2 cellular contexts compared by ENCODE assay signal in the genomic region with DNA sequence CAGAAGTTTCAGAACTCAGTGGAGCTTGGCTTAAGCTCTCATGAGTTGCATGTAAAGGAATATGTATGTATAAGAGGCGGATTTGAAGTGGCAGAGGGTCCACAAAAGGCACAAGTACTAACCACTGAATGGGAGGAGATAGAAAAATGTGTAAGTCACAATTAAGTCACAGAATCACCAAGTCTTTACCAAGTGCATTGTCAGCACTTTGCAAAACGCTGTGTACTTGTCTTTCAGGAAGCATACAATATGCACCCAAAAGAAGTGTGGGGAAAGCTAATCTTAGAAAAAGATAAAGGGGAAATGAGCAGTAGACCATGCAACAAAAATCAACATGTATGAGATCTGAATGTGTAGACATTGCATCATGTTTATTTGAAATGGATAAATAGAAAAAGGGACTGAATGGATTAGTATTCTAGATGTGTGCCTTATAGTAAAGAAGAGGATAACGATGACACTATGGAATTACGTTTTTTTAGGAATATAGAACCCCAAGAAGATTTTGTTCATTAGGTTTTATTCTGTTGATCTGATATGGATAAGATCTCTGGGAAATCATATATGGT.
TF ChIP-seq lines count a peak whose summit lies in the region.

No MANE protein-coding gene starts in this region.

TF ChIP-seq in SK-N-SH, 30 proteins besides CTCF, POLR2A, EP300 and RAD21:
- TF ChIP-seq, protein P1, sequence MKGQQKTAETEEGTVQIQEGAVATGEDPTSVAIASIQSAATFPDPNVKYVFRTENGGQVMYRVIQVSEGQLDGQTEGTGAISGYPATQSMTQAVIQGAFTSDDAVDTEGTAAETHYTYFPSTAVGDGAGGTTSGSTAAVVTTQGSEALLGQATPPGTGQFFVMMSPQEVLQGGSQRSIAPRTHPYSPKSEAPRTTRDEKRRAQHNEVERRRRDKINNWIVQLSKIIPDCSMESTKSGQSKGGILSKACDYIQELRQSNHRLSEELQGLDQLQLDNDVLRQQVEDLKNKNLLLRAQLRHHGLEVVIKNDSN (IDR thresholded peaks at IDR 0.05; ENCODE audit: borderline replicate concordance, low read depth): no peak
- TF ChIP-seq SIN3A (IDR thresholded peaks at IDR 0.05; ENCODE audit: borderline replicate concordance, low read depth, low read length) (no peak), ELF1 (IDR thresholded peaks at IDR 0.05) (no peak), RFX5 (IDR thresholded peaks at IDR 0.05; ENCODE audit: low read length) (no peak), FOSL2 (IDR thresholded peaks at IDR 0.05; ENCODE audit: borderline replicate concordance, low read depth) (no peak), TAF1 (IDR thresholded peaks at IDR 0.05; ENCODE audit: borderline replicate concordance, low read depth, low read length) (no peak), POLR2AphosphoS5 (IDR thresholded peaks at IDR 0.05; ENCODE audit: low read depth, low read length) (no peak), SMC3 (IDR thresholded peaks at IDR 0.05; ENCODE audit: low read depth, low read length) (no peak)
- TF ChIP-seq, protein P2, sequence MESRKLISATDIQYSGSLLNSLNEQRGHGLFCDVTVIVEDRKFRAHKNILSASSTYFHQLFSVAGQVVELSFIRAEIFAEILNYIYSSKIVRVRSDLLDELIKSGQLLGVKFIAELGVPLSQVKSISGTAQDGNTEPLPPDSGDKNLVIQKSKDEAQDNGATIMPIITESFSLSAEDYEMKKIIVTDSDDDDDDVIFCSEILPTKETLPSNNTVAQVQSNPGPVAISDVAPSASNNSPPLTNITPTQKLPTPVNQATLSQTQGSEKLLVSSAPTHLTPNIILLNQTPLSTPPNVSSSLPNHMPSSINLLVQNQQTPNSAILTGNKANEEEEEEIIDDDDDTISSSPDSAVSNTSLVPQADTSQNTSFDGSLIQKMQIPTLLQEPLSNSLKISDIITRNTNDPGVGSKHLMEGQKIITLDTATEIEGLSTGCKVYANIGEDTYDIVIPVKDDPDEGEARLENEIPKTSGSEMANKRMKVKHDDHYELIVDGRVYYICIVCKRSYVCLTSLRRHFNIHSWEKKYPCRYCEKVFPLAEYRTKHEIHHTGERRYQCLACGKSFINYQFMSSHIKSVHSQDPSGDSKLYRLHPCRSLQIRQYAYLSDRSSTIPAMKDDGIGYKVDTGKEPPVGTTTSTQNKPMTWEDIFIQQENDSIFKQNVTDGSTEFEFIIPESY (IDR thresholded peaks at IDR 0.05; ENCODE audit: borderline replicate concordance, low read depth): no peak
- TF ChIP-seq, protein P3, sequence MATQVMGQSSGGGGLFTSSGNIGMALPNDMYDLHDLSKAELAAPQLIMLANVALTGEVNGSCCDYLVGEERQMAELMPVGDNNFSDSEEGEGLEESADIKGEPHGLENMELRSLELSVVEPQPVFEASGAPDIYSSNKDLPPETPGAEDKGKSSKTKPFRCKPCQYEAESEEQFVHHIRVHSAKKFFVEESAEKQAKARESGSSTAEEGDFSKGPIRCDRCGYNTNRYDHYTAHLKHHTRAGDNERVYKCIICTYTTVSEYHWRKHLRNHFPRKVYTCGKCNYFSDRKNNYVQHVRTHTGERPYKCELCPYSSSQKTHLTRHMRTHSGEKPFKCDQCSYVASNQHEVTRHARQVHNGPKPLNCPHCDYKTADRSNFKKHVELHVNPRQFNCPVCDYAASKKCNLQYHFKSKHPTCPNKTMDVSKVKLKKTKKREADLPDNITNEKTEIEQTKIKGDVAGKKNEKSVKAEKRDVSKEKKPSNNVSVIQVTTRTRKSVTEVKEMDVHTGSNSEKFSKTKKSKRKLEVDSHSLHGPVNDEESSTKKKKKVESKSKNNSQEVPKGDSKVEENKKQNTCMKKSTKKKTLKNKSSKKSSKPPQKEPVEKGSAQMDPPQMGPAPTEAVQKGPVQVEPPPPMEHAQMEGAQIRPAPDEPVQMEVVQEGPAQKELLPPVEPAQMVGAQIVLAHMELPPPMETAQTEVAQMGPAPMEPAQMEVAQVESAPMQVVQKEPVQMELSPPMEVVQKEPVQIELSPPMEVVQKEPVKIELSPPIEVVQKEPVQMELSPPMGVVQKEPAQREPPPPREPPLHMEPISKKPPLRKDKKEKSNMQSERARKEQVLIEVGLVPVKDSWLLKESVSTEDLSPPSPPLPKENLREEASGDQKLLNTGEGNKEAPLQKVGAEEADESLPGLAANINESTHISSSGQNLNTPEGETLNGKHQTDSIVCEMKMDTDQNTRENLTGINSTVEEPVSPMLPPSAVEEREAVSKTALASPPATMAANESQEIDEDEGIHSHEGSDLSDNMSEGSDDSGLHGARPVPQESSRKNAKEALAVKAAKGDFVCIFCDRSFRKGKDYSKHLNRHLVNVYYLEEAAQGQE (IDR thresholded peaks at IDR 0.05; ENCODE audit: low read depth, low read length): no peak

TF ChIP-seq in SK-N-SH treated with all-trans-retinoic acid at 6 μM for 48 hours, 23 proteins besides CTCF, POLR2A, EP300 and RAD21 (continued from another document):
- TF ChIP-seq, protein P4, sequence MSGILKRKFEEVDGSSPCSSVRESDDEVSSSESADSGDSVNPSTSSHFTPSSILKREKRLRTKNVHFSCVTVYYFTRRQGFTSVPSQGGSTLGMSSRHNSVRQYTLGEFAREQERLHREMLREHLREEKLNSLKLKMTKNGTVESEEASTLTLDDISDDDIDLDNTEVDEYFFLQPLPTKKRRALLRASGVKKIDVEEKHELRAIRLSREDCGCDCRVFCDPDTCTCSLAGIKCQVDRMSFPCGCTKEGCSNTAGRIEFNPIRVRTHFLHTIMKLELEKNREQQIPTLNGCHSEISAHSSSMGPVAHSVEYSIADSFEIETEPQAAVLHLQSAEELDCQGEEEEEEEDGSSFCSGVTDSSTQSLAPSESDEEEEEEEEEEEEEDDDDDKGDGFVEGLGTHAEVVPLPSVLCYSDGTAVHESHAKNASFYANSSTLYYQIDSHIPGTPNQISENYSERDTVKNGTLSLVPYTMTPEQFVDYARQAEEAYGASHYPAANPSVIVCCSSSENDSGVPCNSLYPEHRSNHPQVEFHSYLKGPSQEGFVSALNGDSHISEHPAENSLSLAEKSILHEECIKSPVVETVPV (CRISPR knock-in tag; IDR thresholded peaks at IDR 0.05): no peak
- TF ChIP-seq CSDC2 (CRISPR knock-in tag; IDR thresholded peaks at IDR 0.05): no peak
